8 cellular contexts compared by ENCODE assay signal in the genomic region with DNA sequence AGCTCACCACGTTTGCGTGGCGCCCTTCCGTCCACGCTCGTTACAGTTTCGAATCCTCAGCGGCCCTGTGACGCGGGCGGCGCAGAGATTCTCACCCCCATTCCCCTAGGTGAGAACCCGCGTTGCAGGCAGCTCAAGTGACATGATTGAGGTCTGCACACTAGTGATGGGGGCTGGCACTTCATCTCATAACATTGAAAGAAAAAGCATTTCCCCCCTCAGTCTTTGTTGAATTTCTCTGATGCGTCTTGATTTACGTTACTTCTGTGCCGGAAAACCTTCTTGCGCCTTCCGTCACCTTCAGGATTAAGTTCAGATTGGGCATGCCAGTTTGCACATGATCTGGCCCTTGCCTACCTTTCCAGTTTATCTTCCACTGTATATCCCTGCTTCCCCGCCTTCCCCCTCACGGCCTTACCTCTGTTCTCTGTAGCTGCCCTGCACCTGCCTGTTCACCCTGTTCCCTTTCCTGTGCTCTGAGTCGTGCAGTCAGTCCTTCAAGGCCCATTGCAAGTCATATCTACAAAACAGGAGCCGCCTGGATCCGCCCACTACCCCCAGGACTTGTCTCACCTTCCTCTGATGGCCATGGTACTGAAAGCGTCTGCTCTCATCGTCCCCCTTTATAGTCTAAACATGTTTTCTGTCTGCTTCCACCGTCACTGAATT. TPM values are rescaled to one million over a fixed set of nuclear protein-coding genes. Genes with fewer than 3 reads are reported as not detected.
DNase-seq lines count a peak whose midpoint lies in the region; ATAC-seq, FAIRE-seq and TF ChIP-seq lines count a peak whose summit lies in the region.

No MANE protein-coding gene starts in this region.

- peaks cover 54% of the 10 kb centered on the region for H3K36me3 Mint-ChIP-seq in activated T-cell treated with anti-CD3 and anti-CD28 coated beads, Interleukin-2, amount 50 U/mL, for 24 hours (ENCODE audit: low read depth)

- peak overlapping the region; percentile 82 for H3K9ac ChIP-seq in fibroblast of lung (ENCODE audit: insufficient read depth, low read length)

- H4K20me1 ChIP-seq in fibroblast of lung (ENCODE audit: control insufficient read depth, extremely low read depth, insufficient read depth, low read length) = no peaks in the 10 kb centered on the region

- no peaks in the 10 kb centered on the region for H3K9me3 Mint-ChIP-seq in activated T-cell treated with anti-CD3 and anti-CD28 coated beads, Interleukin-2, amount 50 U/mL, for 24 hours

- ATAC-seq in pancreas (no peak), upper lobe of right lung (no peak), HG02610 (IDR thresholded peaks at IDR 0.05; ENCODE audit: unreplicated experiment) (no peak)

- H3K4me1 ChIP-seq in fibroblast of lung (ENCODE audit: control insufficient read depth, extremely low read depth, insufficient read depth, low read length) = peaks cover 14% of the 10 kb centered on the region
- H3K4me1 ChIP-seq in pancreas = peaks cover 4 to 17% (median 16%) of the 10 kb centered on the region in 3 donors
- peaks cover 40% of the 10 kb centered on the region for H3K4me1 ChIP-seq in upper lobe of right lung

- H3K27me3 ChIP-seq in fibroblast of lung (ENCODE audit: control insufficient read depth, insufficient read depth, low read length) (no peaks in the 10 kb centered on the region), pancreas (no peaks in the 10 kb centered on the region), upper lobe of right lung (no peaks in the 10 kb centered on the region)

- DNase-seq in DMS 273 (lab: John Stamatoyannopoulos, UW; ENCODE audit: unreplicated experiment) (peak; percentile 99), H54 (ENCODE audit: insufficient read length, low spot score) (peak; percentile 50), NCI-H82 treated with DMSO at 0.1 percent for 48 hours (lab: John Stamatoyannopoulos, UW; ENCODE audit: unreplicated experiment) (peak; percentile 25), fibroblast of lung (ENCODE audit: low read depth in 2 of 2) (peak in 1 of 2 donors; percentile 35), pancreas (peak in 4 of 6 donors; percentile 20 to 35 (median 26)), upper lobe of right lung (peak; percentile 73)
- peak; percentile 68 for DNase-seq in activated T-cell treated with anti-CD3 and anti-CD28 coated beads, Interleukin-2, amount 50 U/mL, for 24 hours

- H3K4me2 ChIP-seq in fibroblast of lung (ENCODE audit: extremely low read depth, insufficient read depth, low read length) = peak overlapping the region; percentile 98

- no peaks in the 10 kb centered on the region for H3K27me3 Mint-ChIP-seq in activated T-cell treated with anti-CD3 and anti-CD28 coated beads, Interleukin-2, amount 50 U/mL, for 24 hours

- peak overlapping the region; percentile 92 for H3K4me3 Mint-ChIP-seq in activated T-cell treated with anti-CD3 and anti-CD28 coated beads, Interleukin-2, amount 50 U/mL, for 24 hours

- peak overlapping the region; percentile 97 for H3K27ac Mint-ChIP-seq in activated T-cell treated with anti-CD3 and anti-CD28 coated beads, Interleukin-2, amount 50 U/mL, for 24 hours

- H3K27ac ChIP-seq in fibroblast of lung (ENCODE audit: insufficient read depth, low read length) (peak overlapping the region; percentile 75), pancreas (peak overlapping the region in 2 of 4 donors; percentile 85), upper lobe of right lung (peak overlapping the region; percentile 88)

- intact Hi-C loops in pancreas (cut with DNase I) (no loop called here), upper lobe of right lung (cut with DNase I) (no loop called here)

- H2AFZ ChIP-seq in fibroblast of lung (ENCODE audit: low read length) = no peak overlapping the region

- FAIRE-seq in H54 (lab: Jason Lieb, UNC) = no peak
- no peak for FAIRE-seq in pancreas (lab: Jason Lieb, UNC)

- H3K4me3 ChIP-seq in fibroblast of lung (replicated peaks in 1 of 4; ENCODE audit: control extremely low read depth in 1 of 4, insufficient read depth in 1 of 4, low read depth in 3 of 4, low read length in 4 of 4) = peak overlapping the region; percentile 55 to 83 (median 66)
- H3K4me3 ChIP-seq in pancreas = peak overlapping the region; percentile 62 to 95 (median 64)
- peak overlapping the region; percentile 66 for H3K4me3 ChIP-seq in upper lobe of right lung

- no peaks in the 10 kb centered on the region for H3K9me3 ChIP-seq in fibroblast of lung (ENCODE audit: control insufficient read depth, insufficient read depth, low read depth, low read length)
- H3K9me3 ChIP-seq in pancreas = no peaks in the 10 kb centered on the region
- H3K9me3 ChIP-seq in upper lobe of right lung = no peaks in the 10 kb centered on the region

- peaks cover 41% of the 10 kb centered on the region for H3K79me2 ChIP-seq in fibroblast of lung (ENCODE audit: control insufficient read depth, insufficient read depth, low read length)

- H3K36me3 ChIP-seq in fibroblast of lung (ENCODE audit: control insufficient read depth, insufficient read depth, low read length) = no peaks in the 10 kb centered on the region
- no peaks in the 10 kb centered on the region for H3K36me3 ChIP-seq in pancreas
- peaks cover 13% of the 10 kb centered on the region for H3K36me3 ChIP-seq in upper lobe of right lung

- no peak; the same call in 1 of the 2 replicates for TF ChIP-seq POLR2A in H54 (IDR thresholded peaks at IDR 0.05; ENCODE audit: low read depth, low read length)

- TF ChIP-seq CTCF in fibroblast of lung (conservative IDR thresholded peaks at IDR 0.05 in 1 of 2, IDR thresholded peaks at IDR 0.05 in 1 of 2; ENCODE audit: low read depth in 1 of 2, low read length in 2 of 2) (no peak), pancreas (IDR thresholded peaks at IDR 0.05) (no peak), upper lobe of right lung (IDR thresholded peaks at IDR 0.05) (no peak)

- 29 to 35% methylated on average over 27 of the region's 27 CpGs for WGBS in pancreas, 2 donors

- peaks cover 59% of the 10 kb centered on the region for H3K4me1 Mint-ChIP-seq in activated T-cell treated with anti-CD3 and anti-CD28 coated beads, Interleukin-2, amount 50 U/mL, for 24 hours (ENCODE audit: low read depth)

RNA-seq across cellular contexts. Expression of a gene that starts 1.1 kb away (rescaled TPM):
- 11.3 and 12.1 TPM in 2 replicates for total RNA-seq in fibroblast of lung
- 26.5 and 52.0 TPM in 2 replicates for polyA plus RNA-seq in fibroblast of lung
- 24.0 and 41.9 TPM in 2 replicates for polyA plus RNA-seq in fibroblast of lung (2012)
- 12.4 and 29.3 TPM in 2 replicates for polyA minus RNA-seq in fibroblast of lung (ENCODE audit: low replicate concordance)
- 1 to 10 TPM; 4.1 to 8.7 (median 7.6) TPM for total RNA-seq in pancreas
- polyA plus RNA-seq in pancreas = 1 to 10 TPM; 5.9 to 7.1 TPM
- 21.7 TPM for total RNA-seq in upper lobe of right lung

RNA-seq across cellular contexts. Expression of a gene that starts 40.9 kb away (rescaled TPM):
- total RNA-seq in fibroblast of lung (0.51 and 0.66 TPM in 2 replicates), pancreas (under 1 TPM; 0.18 to 0.90 (median 0.39) TPM), upper lobe of right lung (2.8 TPM)
- polyA plus RNA-seq in fibroblast of lung (0.01 TPM in 1 of 2 replicates, not detected in the other), pancreas (1 to 10 TPM in 1 of 2 donors, under 1 TPM in 1; 0.89 to 1.4 TPM)
- polyA plus RNA-seq in fibroblast of lung (2012) = 0.06 TPM in 2 replicates
- not detected in 2 replicates for polyA minus RNA-seq in fibroblast of lung (ENCODE audit: low replicate concordance)
